ENCODE assay signal across 1 cellular context in the genomic region with DNA sequence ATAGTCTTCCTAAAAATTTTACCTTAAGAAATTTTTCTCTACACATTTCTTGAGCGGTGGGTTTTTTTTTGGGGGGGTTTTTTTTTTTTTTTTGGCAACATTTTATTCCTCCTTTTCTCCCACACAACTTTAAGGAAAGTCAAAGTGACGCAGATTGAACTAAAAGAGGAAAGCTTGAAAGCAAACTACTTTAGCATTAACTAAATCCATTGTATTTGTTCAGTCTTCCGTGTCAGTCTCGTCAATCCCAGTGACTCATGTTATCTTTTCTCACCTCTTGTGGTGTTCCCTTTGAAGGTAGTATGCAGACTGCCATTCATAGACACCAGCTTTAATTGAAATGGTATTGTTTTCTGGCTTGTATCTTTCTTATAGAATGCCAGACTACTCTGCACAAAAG.
TF ChIP-seq lines count a peak whose summit lies in the region.

No MANE protein-coding gene starts in this region.

TF ChIP-seq in GM12878, 131 proteins besides CTCF, POLR2A, EP300 and RAD21 (continued from another document):
- TF ChIP-seq TCF7 (IDR thresholded peaks at IDR 0.05; ENCODE audit: borderline replicate concordance) (peak; percentile 55; the same call in 1 of the 2 replicates), MEF2B (IDR thresholded peaks at IDR 0.05; ENCODE audit: partially characterized antibody, poor library complexity, severe bottlenecking) (peak; percentile 93), CHD1 (IDR thresholded peaks at IDR 0.05; ENCODE audit: low read depth, low read length) (no peak), MXI1 (IDR thresholded peaks at IDR 0.05; ENCODE audit: low read depth, low read length) (no peak), ZNF207 (IDR thresholded peaks at IDR 0.05; ENCODE audit: borderline replicate concordance) (no peak), ATF7 (IDR thresholded peaks at IDR 0.05; ENCODE audit: low read depth) (peak; percentile 92), BMI1 (IDR thresholded peaks at IDR 0.05; ENCODE audit: borderline replicate concordance) (peak; percentile 85), ZBED1 (IDR thresholded peaks at IDR 0.05; ENCODE audit: borderline replicate concordance) (no peak), NFIC (IDR thresholded peaks at IDR 0.05; ENCODE audit: low read depth, low read length) (peak; percentile 63; the same call in 1 of the 2 replicates), CREB1 (IDR thresholded peaks at IDR 0.05; ENCODE audit: low read depth) (peak; percentile 47; the same call in 1 of the 2 replicates), ZZZ3 (IDR thresholded peaks at IDR 0.05; ENCODE audit: control insufficient read depth, insufficient read length, low read depth) (no peak), STAT3 (IDR thresholded peaks at IDR 0.05; ENCODE audit: low read depth, low read length) (no peak), EED (IDR thresholded peaks at IDR 0.05; ENCODE audit: low read depth) (peak; percentile 72), NR2F1 (conservative IDR thresholded peaks at IDR 0.05) (peak; percentile 74), SMC3 (IDR thresholded peaks at IDR 0.05; ENCODE audit: borderline replicate concordance, low read length) (no peak), JUND (IDR thresholded peaks at IDR 0.05; ENCODE audit: low read depth, low read length) (0 out of 2 replicates have a peak, but pooled peaks have one; percentile 11)
- TF ChIP-seq, protein P1, sequence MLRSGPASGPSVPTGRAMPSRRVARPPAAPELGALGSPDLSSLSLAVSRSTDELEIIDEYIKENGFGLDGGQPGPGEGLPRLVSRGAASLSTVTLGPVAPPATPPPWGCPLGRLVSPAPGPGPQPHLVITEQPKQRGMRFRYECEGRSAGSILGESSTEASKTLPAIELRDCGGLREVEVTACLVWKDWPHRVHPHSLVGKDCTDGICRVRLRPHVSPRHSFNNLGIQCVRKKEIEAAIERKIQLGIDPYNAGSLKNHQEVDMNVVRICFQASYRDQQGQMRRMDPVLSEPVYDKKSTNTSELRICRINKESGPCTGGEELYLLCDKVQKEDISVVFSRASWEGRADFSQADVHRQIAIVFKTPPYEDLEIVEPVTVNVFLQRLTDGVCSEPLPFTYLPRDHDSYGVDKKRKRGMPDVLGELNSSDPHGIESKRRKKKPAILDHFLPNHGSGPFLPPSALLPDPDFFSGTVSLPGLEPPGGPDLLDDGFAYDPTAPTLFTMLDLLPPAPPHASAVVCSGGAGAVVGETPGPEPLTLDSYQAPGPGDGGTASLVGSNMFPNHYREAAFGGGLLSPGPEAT (IDR thresholded peaks at IDR 0.05; ENCODE audit: low read depth): peak; percentile 98
- TF ChIP-seq, protein P2, sequence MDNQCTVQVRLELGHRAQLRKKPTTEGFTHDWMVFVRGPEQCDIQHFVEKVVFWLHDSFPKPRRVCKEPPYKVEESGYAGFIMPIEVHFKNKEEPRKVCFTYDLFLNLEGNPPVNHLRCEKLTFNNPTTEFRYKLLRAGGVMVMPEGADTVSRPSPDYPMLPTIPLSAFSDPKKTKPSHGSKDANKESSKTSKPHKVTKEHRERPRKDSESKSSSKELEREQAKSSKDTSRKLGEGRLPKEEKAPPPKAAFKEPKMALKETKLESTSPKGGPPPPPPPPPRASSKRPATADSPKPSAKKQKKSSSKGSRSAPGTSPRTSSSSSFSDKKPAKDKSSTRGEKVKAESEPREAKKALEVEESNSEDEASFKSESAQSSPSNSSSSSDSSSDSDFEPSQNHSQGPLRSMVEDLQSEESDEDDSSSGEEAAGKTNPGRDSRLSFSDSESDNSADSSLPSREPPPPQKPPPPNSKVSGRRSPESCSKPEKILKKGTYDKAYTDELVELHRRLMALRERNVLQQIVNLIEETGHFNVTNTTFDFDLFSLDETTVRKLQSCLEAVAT (IDR thresholded peaks at IDR 0.05): no peak
- TF ChIP-seq, protein P3, sequence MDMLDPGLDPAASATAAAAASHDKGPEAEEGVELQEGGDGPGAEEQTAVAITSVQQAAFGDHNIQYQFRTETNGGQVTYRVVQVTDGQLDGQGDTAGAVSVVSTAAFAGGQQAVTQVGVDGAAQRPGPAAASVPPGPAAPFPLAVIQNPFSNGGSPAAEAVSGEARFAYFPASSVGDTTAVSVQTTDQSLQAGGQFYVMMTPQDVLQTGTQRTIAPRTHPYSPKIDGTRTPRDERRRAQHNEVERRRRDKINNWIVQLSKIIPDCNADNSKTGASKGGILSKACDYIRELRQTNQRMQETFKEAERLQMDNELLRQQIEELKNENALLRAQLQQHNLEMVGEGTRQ (IDR thresholded peaks at IDR 0.05; ENCODE audit: borderline replicate concordance, low read depth, low read length): no peak
- TF ChIP-seq, protein P4, sequence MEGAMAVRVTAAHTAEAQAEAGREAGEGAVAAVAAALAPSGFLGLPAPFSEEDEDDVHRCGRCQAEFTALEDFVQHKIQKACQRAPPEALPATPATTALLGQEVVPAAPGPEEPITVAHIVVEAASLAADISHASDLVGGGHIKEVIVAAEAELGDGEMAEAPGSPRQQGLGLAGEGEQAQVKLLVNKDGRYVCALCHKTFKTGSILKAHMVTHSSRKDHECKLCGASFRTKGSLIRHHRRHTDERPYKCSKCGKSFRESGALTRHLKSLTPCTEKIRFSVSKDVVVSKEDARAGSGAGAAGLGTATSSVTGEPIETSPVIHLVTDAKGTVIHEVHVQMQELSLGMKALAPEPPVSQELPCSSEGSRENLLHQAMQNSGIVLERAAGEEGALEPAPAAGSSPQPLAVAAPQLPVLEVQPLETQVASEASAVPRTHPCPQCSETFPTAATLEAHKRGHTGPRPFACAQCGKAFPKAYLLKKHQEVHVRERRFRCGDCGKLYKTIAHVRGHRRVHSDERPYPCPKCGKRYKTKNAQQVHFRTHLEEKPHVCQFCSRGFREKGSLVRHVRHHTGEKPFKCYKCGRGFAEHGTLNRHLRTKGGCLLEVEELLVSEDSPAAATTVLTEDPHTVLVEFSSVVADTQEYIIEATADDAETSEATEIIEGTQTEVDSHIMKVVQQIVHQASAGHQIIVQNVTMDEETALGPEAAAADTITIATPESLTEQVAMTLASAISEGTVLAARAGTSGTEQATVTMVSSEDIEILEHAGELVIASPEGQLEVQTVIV (IDR thresholded peaks at IDR 0.05; ENCODE audit: borderline replicate concordance, partially characterized antibody): no peak
